20 cellular contexts compared by ENCODE assay signal in the genomic region with DNA sequence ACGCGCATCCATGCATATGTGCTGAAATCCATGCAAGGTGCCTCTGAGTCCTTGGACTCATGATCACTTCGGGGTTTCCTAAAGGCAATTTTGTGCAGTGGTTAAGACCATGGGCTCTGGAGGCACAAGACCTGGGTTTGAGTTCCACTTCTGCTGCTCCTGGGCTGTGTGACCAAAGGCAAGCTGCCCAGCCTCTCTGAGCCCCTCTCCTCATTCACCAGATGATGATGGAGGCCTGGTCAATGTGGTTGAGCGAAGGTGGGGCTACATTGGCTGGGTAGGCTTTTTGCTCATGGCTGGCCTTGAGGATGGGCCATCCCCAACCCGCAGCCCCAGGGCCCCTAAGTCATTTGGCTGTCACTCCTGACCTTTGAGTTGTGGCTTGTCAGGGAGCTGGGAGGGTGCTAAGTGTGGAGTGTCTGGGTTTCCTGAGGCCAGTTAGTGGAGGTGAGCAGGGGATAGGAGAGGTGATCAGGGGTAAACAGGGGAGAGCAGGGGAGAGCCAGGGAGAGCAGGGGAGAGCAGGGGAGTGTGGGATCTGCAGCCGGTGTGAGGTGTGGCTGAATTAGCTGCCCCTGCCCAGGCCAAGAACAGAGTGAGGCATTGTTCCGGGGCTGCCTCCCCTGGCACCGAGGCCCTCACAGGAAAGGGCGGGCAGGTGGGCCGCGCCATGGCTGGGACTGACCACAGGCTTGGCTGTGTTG.
DNase-seq lines count a peak whose midpoint lies in the region; ATAC-seq and TF ChIP-seq lines count a peak whose summit lies in the region.
"Had no signal": no experiment of that assay in that cellular context is flagged by ENCODE, and none has a peak within 500 bp of the region (broad histone marks: within the 10 kb centered on the region; RNA-seq: fewer than 3 reads in every experiment).

No MANE protein-coding gene starts in this region.

- H2AFZ ChIP-seq in hepatocyte (no peak overlapping the region), PC-9 (no peak overlapping the region)

- no peaks in the 10 kb centered on the region for H3K9me2 ChIP-seq in hepatocyte (replicated peaks; ENCODE audit: insufficient read depth)
- no peaks in the 10 kb centered on the region for H3K9me2 ChIP-seq in PC-9 (ENCODE audit: insufficient read depth)

- H3K4me3 ChIP-seq in BLaER1 treated with 17β-estradiol and CSF1 and Interleukin-3, amounts not matched to agents 10 nM and 100 nM = no peak overlapping the region
- no peak overlapping the region for H3K4me3 ChIP-seq in hepatocyte
- no peak overlapping the region for H3K4me3 ChIP-seq in ovary
- H3K4me3 ChIP-seq in PC-9 = no peak overlapping the region

- WGBS in hepatocyte (ENCODE audit: low lambda C conversion rate, missing lambda C conversion rate) = 87% methylated on average over 10 of the region's 11 CpGs
- 87 to 91% (median 90%) methylated on average over 11 of the region's 11 CpGs for WGBS in ovary, 3 donors

- TF ChIP-seq CTCF in hepatocyte (IDR thresholded peaks at IDR 0.05; ENCODE audit: poor library complexity) (no peak), ovary (IDR thresholded peaks at IDR 0.05) (no peak), PC-9 (conservative IDR thresholded peaks at IDR 0.05) (no peak)

- 0 out of 22 replicates have a peak overlapping the region, but pooled peaks of 1 of the 11 experiments have one; percentile 33 for H3K9ac ChIP-seq in BLaER1 treated with 17β-estradiol and CSF1 and Interleukin-3, amounts not matched to agents 10 nM and 100 nM

- H3K79me2 ChIP-seq in hepatocyte = no peaks in the 10 kb centered on the region
- H3K79me2 ChIP-seq in PC-9 (ENCODE audit: low read depth) = no peaks in the 10 kb centered on the region

- no peaks in the 10 kb centered on the region for H3K36me3 Mint-ChIP-seq in activated T-cell treated with anti-CD3 and anti-CD28 coated beads, Interleukin-2, amount 50 U/mL, for 24 hours (ENCODE audit: low read depth)
- no peaks in the 10 kb centered on the region for H3K36me3 Mint-ChIP-seq in activated T-cell treated with anti-CD3 and anti-CD28 coated beads, Interleukin-2, amount 50 U/mL, for 4 hours (ENCODE audit: insufficient read depth)
- H3K36me3 Mint-ChIP-seq: CD8-positive, alpha-beta T cell had no signal

- H3K27ac Mint-ChIP-seq in activated T-cell treated with anti-CD3 and anti-CD28 coated beads, Interleukin-2, amount 50 U/mL, for 24 hours = no peak overlapping the region
- H3K27ac Mint-ChIP-seq: CD8-positive, alpha-beta T cell had no signal

- H3K4me2 ChIP-seq in BLaER1 treated with 17β-estradiol and CSF1 and Interleukin-3, amounts not matched to agents 10 nM and 100 nM = peak overlapping the region in 7 of 11 experiments; percentile 12 to 70 (median 40); a peak in 9 of 22 replicates
- no peak overlapping the region for H3K4me2 ChIP-seq in hepatocyte
- H3K4me2 ChIP-seq in PC-9 = no peak overlapping the region

- H4K20me1 ChIP-seq in BLaER1 treated with 17β-estradiol and CSF1 and Interleukin-3, amounts not matched to agents 10 nM and 100 nM = no peaks in the 10 kb centered on the region
- H4K20me1 ChIP-seq in hepatocyte (ENCODE audit: insufficient read depth, poor library complexity, severe bottlenecking) (no peaks in the 10 kb centered on the region), PC-9 (ENCODE audit: insufficient read depth) (no peaks in the 10 kb centered on the region)

- H3K9me3 ChIP-seq in BLaER1 treated with 17β-estradiol and CSF1 and Interleukin-3, amounts not matched to agents 10 nM and 100 nM (replicated peaks in 1 of 11) = peaks cover 0 to 21% (median 7%) of the 10 kb centered on the region in 11 experiments; a peak in 9 of 22 replicates
- H3K9me3 ChIP-seq in hepatocyte (ENCODE audit: low read depth) = no peaks in the 10 kb centered on the region
- H3K9me3 ChIP-seq in ovary = no peaks in the 10 kb centered on the region
- no peaks in the 10 kb centered on the region for H3K9me3 ChIP-seq in PC-9 (ENCODE audit: insufficient read depth, low read depth)
- H3K9me3 ChIP-seq: BE2C had no signal

- no peaks in the 10 kb centered on the region for H3K36me3 ChIP-seq in BLaER1 treated with 17β-estradiol and CSF1 and Interleukin-3, amounts not matched to agents 10 nM and 100 nM
- H3K36me3 ChIP-seq in hepatocyte (replicated peaks; ENCODE audit: insufficient read depth, low read depth) (no peaks in the 10 kb centered on the region), ovary (no peaks in the 10 kb centered on the region), PC-9 (ENCODE audit: low read depth) (no peaks in the 10 kb centered on the region)
- H3K36me3 ChIP-seq: BE2C had no signal

- no peak for TF ChIP-seq POLR2A in ovary (IDR thresholded peaks at IDR 0.05)

- DNase-seq in activated T-cell treated with anti-CD3 and anti-CD28 coated beads, Interleukin-2, amount 50 U/mL, for 24 hours = peak; percentile 7
- DNase-seq in activated T-cell treated with anti-CD3 and anti-CD28 coated beads, Interleukin-2, amount 50 U/mL, for 4 hours = no peak
- no peak for DNase-seq in hepatocyte (ENCODE audit: low spot score)
- DNase-seq in ovary = peak in 3 of 5 donors; percentile 7 to 24 (median 13)
- no peak for DNase-seq in LoVo (ENCODE audit: low spot score)
- no peak for DNase-seq in PC-9
- DNase-seq: 8988T; CD8-positive, alpha-beta T cell; DMS79; HCEC 1CT; KBM-7; NCI-H1048; NCI-H2081 treated with DMSO at 0.1 percent for 48 hours; NCI-H510A treated with DMSO at 0.1 percent for 48 hours; NCI-H82; PC-3; Right ventricle myocardium superior had no signal

- H3K9me3 Mint-ChIP-seq in activated T-cell treated with anti-CD3 and anti-CD28 coated beads, Interleukin-2, amount 50 U/mL, for 24 hours = no peaks in the 10 kb centered on the region
- no peaks in the 10 kb centered on the region for H3K9me3 Mint-ChIP-seq in activated T-cell treated with anti-CD3 and anti-CD28 coated beads, Interleukin-2, amount 50 U/mL, for 4 hours
- H3K9me3 Mint-ChIP-seq: CD8-positive, alpha-beta T cell had no signal

- H3K27me3 Mint-ChIP-seq in activated T-cell treated with anti-CD3 and anti-CD28 coated beads, Interleukin-2, amount 50 U/mL, for 24 hours = no peaks in the 10 kb centered on the region
- H3K27me3 Mint-ChIP-seq in activated T-cell treated with anti-CD3 and anti-CD28 coated beads, Interleukin-2, amount 50 U/mL, for 4 hours (ENCODE audit: low read depth) = peaks cover 5% of the 10 kb centered on the region

- no TSS peak for BruUV-seq in PC-9 (replicated peaks; lab: Mats Ljungman, UMichigan)

- no peak for TF ChIP-seq EP300 in ovary (IDR thresholded peaks at IDR 0.05)

- H3K27ac ChIP-seq in BLaER1 treated with 17β-estradiol and CSF1 and Interleukin-3, amounts not matched to agents 10 nM and 100 nM = peak overlapping the region in 1 of 11 experiments; percentile 31; a peak in 2 of 22 replicates
- H3K27ac ChIP-seq in hepatocyte (peak overlapping the region; percentile 73), ovary (no peak overlapping the region), PC-9 (no peak overlapping the region)

- no peak for ATAC-seq in activated T-cell treated with anti-CD3 and anti-CD28 coated beads, Interleukin-2, amount 50 U/mL, for 4 hours
- ATAC-seq in HG02970 (IDR thresholded peaks at IDR 0.05; ENCODE audit: low FRiP score, unreplicated experiment) = no peak
- ATAC-seq: CD8-positive, alpha-beta T cell; PC-3 had no signal

- H3K4me3 Mint-ChIP-seq in activated T-cell treated with anti-CD3 and anti-CD28 coated beads, Interleukin-2, amount 50 U/mL, for 24 hours = no peak overlapping the region
- H3K4me3 Mint-ChIP-seq in activated T-cell treated with anti-CD3 and anti-CD28 coated beads, Interleukin-2, amount 50 U/mL, for 4 hours = no peak overlapping the region
- H3K4me3 Mint-ChIP-seq: CD8-positive, alpha-beta T cell had no signal

- CTCF ChIA-PET in PC-9 (lab: Charles Lee) = no interaction called here

- no peaks in the 10 kb centered on the region for H3K4me1 Mint-ChIP-seq in activated T-cell treated with anti-CD3 and anti-CD28 coated beads, Interleukin-2, amount 50 U/mL, for 24 hours (ENCODE audit: low read depth)
- no peaks in the 10 kb centered on the region for H3K4me1 Mint-ChIP-seq in activated T-cell treated with anti-CD3 and anti-CD28 coated beads, Interleukin-2, amount 50 U/mL, for 4 hours (ENCODE audit: low read depth)

- intact Hi-C loops in ovary (cut with DNase I) (no loop called here), PC-9 (cut with micrococcal nuclease; ENCODE audit: unreplicated experiment) (no loop called here)

- no peaks in the 10 kb centered on the region for H3K27me3 ChIP-seq in BLaER1 treated with 17β-estradiol and CSF1 and Interleukin-3, amounts not matched to agents 10 nM and 100 nM
- no peaks in the 10 kb centered on the region for H3K27me3 ChIP-seq in hepatocyte
- H3K27me3 ChIP-seq in ovary = no peaks in the 10 kb centered on the region
- peaks cover 18% of the 10 kb centered on the region for H3K27me3 ChIP-seq in PC-9 (ENCODE audit: insufficient read depth, low read depth)
- H3K27me3 ChIP-seq: BE2C had no signal

- no peaks in the 10 kb centered on the region for H3F3A ChIP-seq in PC-9 (ENCODE audit: insufficient read depth, low read depth)

- POLR2A ChIA-PET in PC-9 (lab: Charles Lee; ENCODE audit: unreplicated experiment) = no interaction called here

- peaks cover 0 to 35% (median 13%) of the 10 kb centered on the region in 10 experiments; a peak in 13 of 20 replicates for H3K4me1 ChIP-seq in BLaER1 treated with 17β-estradiol and CSF1 and Interleukin-3, amounts not matched to agents 10 nM and 100 nM
- H3K4me1 ChIP-seq in hepatocyte (ENCODE audit: insufficient read depth) (peaks cover 31% of the 10 kb centered on the region), ovary (ENCODE audit: insufficient read depth) (peaks cover 2% of the 10 kb centered on the region), PC-9 (replicated peaks; ENCODE audit: insufficient read depth) (no peaks in the 10 kb centered on the region)

Comparison
In these comparisons a context has a peak if more than half of its experiments do, and no peak if none do; other contexts are left out.
1. DNase-seq: peak in activated T-cell treated with anti-CD3 and anti-CD28 coated beads, Interleukin-2, amount 50 U/mL, for 24 hours (single experiment) and ovary (3 of 5); none in activated T-cell treated with anti-CD3 and anti-CD28 coated beads, Interleukin-2, amount 50 U/mL, for 4 hours (single experiment), hepatocyte (single experiment), LoVo (single experiment) and PC-9 (0 of 2).
2. H3K4me2 ChIP-seq: peak in BLaER1 treated with 17β-estradiol and CSF1 and Interleukin-3, amounts not matched to agents 10 nM and 100 nM (7 of 11); none in hepatocyte (single experiment) and PC-9 (single experiment).